10 cellular contexts compared by ENCODE assay signal in the genomic region with DNA sequence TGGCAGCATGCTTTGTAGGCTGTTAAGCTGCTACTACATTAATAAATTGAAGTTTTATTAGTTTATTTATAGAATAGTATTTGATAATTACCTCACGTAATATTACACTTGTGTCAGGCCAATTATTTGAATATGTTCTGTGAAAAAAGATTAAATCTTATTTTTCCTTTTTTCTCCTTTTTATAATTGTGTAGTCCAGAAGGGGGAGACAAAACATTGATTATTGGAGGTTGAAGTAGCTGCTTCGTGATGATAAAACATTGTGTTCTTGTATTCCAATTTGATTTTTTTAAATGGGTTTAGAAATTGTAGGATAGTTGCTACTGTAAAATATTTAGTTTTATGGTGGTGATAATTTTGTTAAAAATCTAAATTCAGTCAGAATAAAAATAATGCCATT.
DNase-seq lines count a peak whose midpoint lies in the region; ATAC-seq and TF ChIP-seq lines count a peak whose summit lies in the region.
"Had no signal": no experiment of that assay in that cellular context is flagged by ENCODE, and none has a peak within 500 bp of the region (broad histone marks: within the 10 kb centered on the region; RNA-seq: fewer than 3 reads in every experiment).

No MANE protein-coding gene starts in this region.

- TF ChIP-seq EP300 in esophagus muscularis mucosa (IDR thresholded peaks at IDR 0.05) (no peak), transverse colon (IDR thresholded peaks at IDR 0.05; ENCODE audit: low read depth) (no peak)

- POLR2A ChIA-PET in activated CD8-positive, alpha-beta T cell treated with anti-CD3 and anti-CD28 coated beads for 36 hours (lab: Charles Lee) = no interaction called here
- POLR2A ChIA-PET in activated CD8-positive, alpha-beta T cell treated with anti-CD3 and anti-CD28 coated beads, Interleukin-2, amount 10 ng/mL, durations not matched to agents 7 days and 5 days (lab: Charles Lee) = no interaction called here

- H3K4me1 ChIP-seq in esophagus muscularis mucosa = peaks cover 0 to 13% (median 0%) of the 10 kb centered on the region in 4 donors
- no peaks in the 10 kb centered on the region for H3K4me1 ChIP-seq in transverse colon
- H3K4me1 ChIP-seq: SJSA1, suprapubic skin had no signal

- no peaks in the 10 kb centered on the region for H3K27me3 Mint-ChIP-seq in activated CD8-positive, alpha-beta T cell treated with anti-CD3 and anti-CD28 coated beads for 36 hours
- no peaks in the 10 kb centered on the region for H3K27me3 Mint-ChIP-seq in activated CD8-positive, alpha-beta T cell treated with anti-CD3 and anti-CD28 coated beads, Interleukin-2, amount 10 ng/mL, durations not matched to agents 7 days and 5 days (ENCODE audit: low read depth)

- H3K9me3 Mint-ChIP-seq in activated CD8-positive, alpha-beta T cell treated with anti-CD3 and anti-CD28 coated beads for 36 hours = no peaks in the 10 kb centered on the region
- H3K9me3 Mint-ChIP-seq in activated CD8-positive, alpha-beta T cell treated with anti-CD3 and anti-CD28 coated beads, Interleukin-2, amount 10 ng/mL, durations not matched to agents 7 days and 5 days (ENCODE audit: insufficient read depth) = no peaks in the 10 kb centered on the region

- no peaks in the 10 kb centered on the region for H3K36me3 ChIP-seq in esophagus muscularis mucosa
- H3K36me3 ChIP-seq in transverse colon = no peaks in the 10 kb centered on the region
- H3K36me3 ChIP-seq: SJSA1, suprapubic skin had no signal

- TF ChIP-seq POLR2A in esophagus muscularis mucosa (IDR thresholded peaks at IDR 0.05; ENCODE audit: low read depth) (no peak), transverse colon (IDR thresholded peaks at IDR 0.05) (no peak)

- 14% methylated on average over 2 of the region's 2 CpGs for WGBS in esophagus muscularis mucosa
- WGBS in transverse colon (ENCODE audit: low coverage in 1 of 2), 2 donors = 28 to 43% methylated on average over 2 of the region's 2 CpGs

- ATAC-seq in activated CD8-positive, alpha-beta T cell treated with anti-CD3 and anti-CD28 coated beads for 36 hours = no peak
- ATAC-seq in activated CD8-positive, alpha-beta T cell treated with anti-CD3 and anti-CD28 coated beads, Interleukin-2, amount 10 ng/mL, durations not matched to agents 7 days and 5 days = no peak
- ATAC-seq in GM18909 (IDR thresholded peaks at IDR 0.05; ENCODE audit: poor library complexity, unreplicated experiment) = no peak

- H3K4me1 Mint-ChIP-seq in activated CD8-positive, alpha-beta T cell treated with anti-CD3 and anti-CD28 coated beads for 36 hours (ENCODE audit: low read depth) = no peaks in the 10 kb centered on the region
- no peaks in the 10 kb centered on the region for H3K4me1 Mint-ChIP-seq in activated CD8-positive, alpha-beta T cell treated with anti-CD3 and anti-CD28 coated beads, Interleukin-2, amount 10 ng/mL, durations not matched to agents 7 days and 5 days (ENCODE audit: low read depth)

- H3K9me3 ChIP-seq in esophagus muscularis mucosa = no peaks in the 10 kb centered on the region
- no peaks in the 10 kb centered on the region for H3K9me3 ChIP-seq in transverse colon
- H3K9me3 ChIP-seq: SJSA1, suprapubic skin had no signal

- H3K4me3 ChIP-seq in esophagus muscularis mucosa (no peak overlapping the region), transverse colon (no peak overlapping the region)
- H3K4me3 ChIP-seq: SJSA1, suprapubic skin had no signal

- in situ Hi-C loops in transverse colon (cut with MboI; ENCODE audit: low pct_ligation_motif_present in 1 of 4, low pct_unique_long_range_greater_than_20kb in 1 of 4, low sequenced_read_pairs in 3 of 4) = no loop called here

- H3K4me3 Mint-ChIP-seq in activated CD8-positive, alpha-beta T cell treated with anti-CD3 and anti-CD28 coated beads for 36 hours = no peak overlapping the region
- H3K4me3 Mint-ChIP-seq in activated CD8-positive, alpha-beta T cell treated with anti-CD3 and anti-CD28 coated beads, Interleukin-2, amount 10 ng/mL, durations not matched to agents 7 days and 5 days = no peak overlapping the region

- peak; percentile 49 for TF ChIP-seq CTCF in activated CD8-positive, alpha-beta T cell treated with anti-CD3 and anti-CD28 coated beads for 36 hours (IDR thresholded peaks at IDR 0.05)
- peak in 2 of 3 experiments; percentile 33 for TF ChIP-seq CTCF in esophagus muscularis mucosa (IDR thresholded peaks at IDR 0.05)
- peak in 4 of 5 experiments; percentile 12 to 37 (median 31) for TF ChIP-seq CTCF in transverse colon (IDR thresholded peaks at IDR 0.05)

- peaks cover 1% of the 10 kb centered on the region for H3K36me3 Mint-ChIP-seq in activated CD8-positive, alpha-beta T cell treated with anti-CD3 and anti-CD28 coated beads for 36 hours (ENCODE audit: low read depth)
- no peaks in the 10 kb centered on the region for H3K36me3 Mint-ChIP-seq in activated CD8-positive, alpha-beta T cell treated with anti-CD3 and anti-CD28 coated beads, Interleukin-2, amount 10 ng/mL, durations not matched to agents 7 days and 5 days (ENCODE audit: low read depth)

- H3K27me3 ChIP-seq in esophagus muscularis mucosa (no peaks in the 10 kb centered on the region), transverse colon (no peaks in the 10 kb centered on the region)
- H3K27me3 ChIP-seq: SJSA1, suprapubic skin had no signal

- DNase-seq in activated CD8-positive, alpha-beta T cell treated with anti-CD3 and anti-CD28 coated beads for 36 hours = no peak
- no peak for DNase-seq in activated CD8-positive, alpha-beta T cell treated with anti-CD3 and anti-CD28 coated beads, Interleukin-2, amount 10 ng/mL, durations not matched to agents 7 days and 5 days
- DNase-seq in NCI-H446 treated with DMSO at 0.1 percent for 48 hours (lab: John Stamatoyannopoulos, UW) (peak; percentile 20), esophagus muscularis mucosa (ENCODE audit: extremely low spot score) (no peak), transverse colon (no peak), T-helper 1 cell (no peak), NCI-H2107 (lab: John Stamatoyannopoulos, UW) (no peak)

- intact Hi-C loops in activated CD8-positive, alpha-beta T cell treated with anti-CD3 and anti-CD28 coated beads for 36 hours (cut with micrococcal nuclease) = no loop called here
- intact Hi-C loops in esophagus muscularis mucosa (cut with DNase I) (no loop called here), transverse colon (cut with DNase I; ENCODE audit: low total_unique reads) (no loop called here)

- H3K27ac Mint-ChIP-seq in activated CD8-positive, alpha-beta T cell treated with anti-CD3 and anti-CD28 coated beads for 36 hours = no peak overlapping the region
- H3K27ac Mint-ChIP-seq in activated CD8-positive, alpha-beta T cell treated with anti-CD3 and anti-CD28 coated beads, Interleukin-2, amount 10 ng/mL, durations not matched to agents 7 days and 5 days = no peak overlapping the region

- CTCF ChIA-PET in activated CD8-positive, alpha-beta T cell treated with anti-CD3 and anti-CD28 coated beads for 36 hours (lab: Charles Lee) = interaction anchor here (1.0 kb wide), 1 partner anchor 914 kb away, joined by 6 read pairs; no protein-coding TSS in a partner anchor
- CTCF ChIA-PET in activated CD8-positive, alpha-beta T cell treated with anti-CD3 and anti-CD28 coated beads, Interleukin-2, amount 10 ng/mL, durations not matched to agents 7 days and 5 days (lab: Charles Lee) = interaction anchor here (1.0 kb wide), 1 partner anchor 88 kb away, joined by 3 read pairs; no protein-coding TSS in a partner anchor

- H3K27ac ChIP-seq in esophagus muscularis mucosa (replicated peaks in 1 of 4) (no peak overlapping the region), transverse colon (no peak overlapping the region)
- H3K27ac ChIP-seq: SJSA1, suprapubic skin had no signal
